In genomic region chr7:66907731-66908130, GRCh38 we compare ENCODE assay signal across 8 cellular contexts.
"Had no signal": no experiment of that assay in that cellular context is flagged by ENCODE, and none has a peak within 500 bp of the region (broad histone marks: within the 10 kb centered on the region; RNA-seq: fewer than 3 reads in every experiment).

No MANE protein-coding gene starts in this region.

- ATAC-seq: GM12878 had no signal

- H3K4me3 ChIP-seq: GM12878 had no signal

- DNase-seq: GDM1, GF-D8 had no signal

- FAIRE-seq: G401.6, GM12878, GM12891, GM12892, GM18507, GM19239 had no signal
